In the genomic region with DNA sequence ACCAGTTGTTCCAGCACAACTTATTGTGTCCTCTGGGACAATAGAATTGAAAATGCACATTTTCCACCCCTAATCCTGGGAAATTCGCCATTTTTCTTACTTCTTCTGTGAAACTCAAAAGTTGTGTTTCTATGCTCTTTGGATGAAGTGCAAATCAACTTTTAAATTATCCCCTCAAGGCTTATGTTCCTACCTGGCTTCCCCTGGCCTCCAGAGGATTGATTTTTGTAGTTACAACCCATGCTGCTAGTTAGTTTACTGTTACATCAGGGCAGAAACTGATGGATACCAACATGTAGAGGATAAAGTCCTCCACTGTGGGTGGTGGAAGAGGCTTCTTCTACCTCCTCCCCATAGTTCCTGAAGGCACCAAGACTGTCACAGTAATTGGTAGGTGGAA, we compare ENCODE assay signal across 16 cellular contexts. TPM values are rescaled to one million over a fixed set of nuclear protein-coding genes. Genes with fewer than 3 reads are reported as not detected.
"Had no signal": no experiment of that assay in that cellular context is flagged by ENCODE, and none has a peak within 500 bp of the region (broad histone marks: within the 10 kb centered on the region; RNA-seq: fewer than 3 reads in every experiment).

A gene with protein sequence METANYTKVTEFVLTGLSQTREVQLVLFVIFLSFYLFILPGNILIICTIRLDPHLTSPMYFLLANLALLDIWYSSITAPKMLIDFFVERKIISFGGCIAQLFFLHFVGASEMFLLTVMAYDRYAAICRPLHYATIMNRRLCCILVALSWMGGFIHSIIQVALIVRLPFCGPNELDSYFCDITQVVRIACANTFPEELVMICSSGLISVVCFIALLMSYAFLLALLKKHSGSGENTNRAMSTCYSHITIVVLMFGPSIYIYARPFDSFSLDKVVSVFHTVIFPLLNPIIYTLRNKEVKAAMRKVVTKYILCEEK (plus strand): TSS at position 301 of the 400 bp plus-strand sequence. CDS start 6,819 bp downstream, outside the sequence.

RNA-seq across cellular contexts. Expression of the gene that starts here (rescaled TPM):
- total RNA-seq: activated CD4-positive, alpha-beta memory T cell treated with anti-CD3 and anti-CD28 coated beads, Interleukin-2, amount 10 ng/mL, durations not matched to agents 7 days and 5 days; activated CD4-positive, alpha-beta T cell treated with anti-CD3 and anti-CD28 coated beads for 36 hours; activated CD4-positive, alpha-beta T cell treated with anti-CD3 and anti-CD28 coated beads, Interleukin-2, amount 10 ng/mL, durations not matched to agents 7 days and 5 days; activated CD8-positive, alpha-beta memory T cell treated with anti-CD3 and anti-CD28 coated beads, Interleukin-2, amount 10 ng/mL, durations not matched to agents 7 days and 5 days; activated CD8-positive, alpha-beta T cell treated with anti-CD3 and anti-CD28 coated beads, Interleukin-2, amount 10 ng/mL, durations not matched to agents 7 days and 5 days; activated naive CD8-positive, alpha-beta T cell treated with anti-CD3 and anti-CD28 coated beads, Interleukin-2, amount 10 ng/mL, durations not matched to agents 7 days and 5 days; activated T-helper 2 cell treated with anti-CD3 and anti-CD28 coated beads, Interferon-gamma antibody, Interleukin-2, Interleukin-4, amounts not matched to agents 10 μg/mL and 5 μg/mL and 100 μg/mL, durations not matched to agents 14 hours and 24 hours and 36 hours; ascending aorta; bronchial epithelial cell; cardiac muscle cell; T-cell; T-helper 1 cell treated with Interleukin-12 subunit alpha and Interleukin-12 subunit beta and Interleukin-4 antibody, amounts not matched to agents 30 ng/mL and 1 ng/mL, for 36 hours; T-helper 17 cell; T-helper 2 cell treated with Interferon-gamma antibody and Interleukin-4, amounts not matched to agents 100 ng/mL and 5 ng/mL, for 36 hours; WTC11 had no signal
- polyA plus RNA-seq: adipose tissue, cardiac muscle cell had no signal
